Comparison of ENCODE assay signal across 1 cellular context in genomic region chr14:85527458-85527857, GRCh38.
TF ChIP-seq lines count a peak whose summit lies in the region.

No MANE protein-coding gene starts in this region.

TF ChIP-seq in HepG2, 621 proteins besides CTCF, POLR2A, EP300 and RAD21:
- TF ChIP-seq NFE2L2 (IDR thresholded peaks at IDR 0.05; ENCODE audit: low read length) (peak; percentile 66; the same call in 1 of the 2 replicates), ARID4A (CRISPR knock-in tag; IDR thresholded peaks at IDR 0.05; ENCODE audit: borderline replicate concordance) (no peak)
